ENCODE assay signal across 8 cellular contexts in genomic region chr7:74254858-74255379, GRCh38. TPM values are rescaled to one million over a fixed set of nuclear protein-coding genes. Genes with fewer than 3 reads are reported as not detected.
DNase-seq lines count a peak whose midpoint lies in the region; ATAC-seq, FAIRE-seq and TF ChIP-seq lines count a peak whose summit lies in the region.

No MANE protein-coding gene starts in this region.

- ATAC-seq in HepG2 = no peak

- H3K79me2 ChIP-seq in HepG2 (ENCODE audit: insufficient read depth, low read length) = peaks cover 12% of the 10 kb centered on the region

- H3K4me1 Mint-ChIP-seq in activated naive CD4-positive, alpha-beta T cell treated with anti-CD3 and anti-CD28 coated beads for 36 hours (ENCODE audit: low read depth) = peaks cover 15% of the 10 kb centered on the region

- no peak for TF ChIP-seq CTCF in HepG2 (CRISPR knock-in tag; IDR thresholded peaks at IDR 0.05)
- TF ChIP-seq CTCF in transverse colon (IDR thresholded peaks at IDR 0.05) = no peak

- POLR2A ChIA-PET in HepG2 (lab: Yijun Ruan, JAX) = interaction anchor here (1.0 to 1.9 kb wide), 4 partner anchors 9 to 35 kb away, joined by 3 to 6 read pairs (median 4); no protein-coding TSS in a partner anchor

- peak overlapping the region; percentile 93 for H3K4me2 ChIP-seq in HepG2 (ENCODE audit: low read depth, low read length)

- H3K9ac ChIP-seq in HepG2 (ENCODE audit: insufficient read depth, low read depth, low read length) = peak overlapping the region; percentile 95

- DNase-seq in activated naive CD4-positive, alpha-beta T cell treated with anti-CD3 and anti-CD28 coated beads for 36 hours = no peak
- no peak for DNase-seq in activated naive CD4-positive, alpha-beta T cell treated with Interleukin-2 at 50 U/mL for 16 hours
- DNase-seq in HepG2 (ENCODE audit: low spot score) (no peak), transverse colon (peak; percentile 29), T1000 (lab: John Stamatoyannopoulos, UW) (no peak), AG08395 (ENCODE audit: low spot score) (no peak), EL (no peak)

- TSS peak; percentile 83 for BruUV-seq in HepG2 (replicated peaks; lab: Mats Ljungman, UMichigan)

- peak overlapping the region; percentile 95 for H3K4me3 Mint-ChIP-seq in activated naive CD4-positive, alpha-beta T cell treated with anti-CD3 and anti-CD28 coated beads for 36 hours

- no peak for TF ChIP-seq RAD21 in HepG2 (CRISPR knock-in tag; IDR thresholded peaks at IDR 0.05)

- TF ChIP-seq EP300 in HepG2 (IDR thresholded peaks at IDR 0.05; ENCODE audit: low read depth in 2 of 2, low read length in 2 of 2) = no peak
- no peak for TF ChIP-seq EP300 in HepG2 (CRISPR knock-in tag; IDR thresholded peaks at IDR 0.05; ENCODE audit: borderline replicate concordance)
- TF ChIP-seq EP300 in transverse colon (IDR thresholded peaks at IDR 0.05; ENCODE audit: low read depth) = no peak

- peak overlapping the region; percentile 95 for H3K27ac Mint-ChIP-seq in activated naive CD4-positive, alpha-beta T cell treated with anti-CD3 and anti-CD28 coated beads for 36 hours

- H4K20me1 ChIP-seq in HepG2 (ENCODE audit: insufficient read depth, low read length) = no peaks in the 10 kb centered on the region

- H3K4me3 ChIP-seq in HepG2 (replicated peaks in 1 of 3; ENCODE audit: insufficient read depth in 1 of 3, low read depth in 2 of 3, low read length in 3 of 3) (peak overlapping the region; percentile 83 to 98 (median 83)), transverse colon (peak overlapping the region; percentile 61 to 91 (median 69))

- no peaks in the 10 kb centered on the region; a peak in 1 of 5 replicates for H3K27me3 ChIP-seq in HepG2 (ENCODE audit: control insufficient read depth in 1 of 2, insufficient read depth in 2 of 2, low read length in 2 of 2)
- no peaks in the 10 kb centered on the region for H3K27me3 ChIP-seq in transverse colon

- 12 to 14% (median 12%) methylated on average over 20 of the region's 20 CpGs for WGBS in adipose tissue, 3 donors
- WGBS in HepG2 (ENCODE audit: low lambda C conversion rate) = 9% methylated on average over 20 of the region's 20 CpGs
- WGBS in transverse colon (ENCODE audit: low coverage in 1 of 2), 2 donors = 8% methylated on average over 19 of the region's 20 CpGs; no CpG with 5 or more reads in 1 of the 2 donors

- H3K27ac ChIP-seq in adipose tissue (ENCODE audit: low read depth, low read length) = peak overlapping the region; percentile 29
- H3K27ac ChIP-seq in HepG2 (ENCODE audit: extremely low read length, insufficient read depth, low read length) = peak overlapping the region; percentile 79
- peak overlapping the region; percentile 94 to 99 (median 97) for H3K27ac ChIP-seq in transverse colon

- H3K9me3 ChIP-seq in HepG2 (ENCODE audit: low read length) = no peaks in the 10 kb centered on the region
- H3K9me3 ChIP-seq in transverse colon = no peaks in the 10 kb centered on the region

- peak overlapping the region; percentile 17 for H2AFZ ChIP-seq in HepG2 (ENCODE audit: low read length)

- intact Hi-C loops in activated naive CD4-positive, alpha-beta T cell treated with anti-CD3 and anti-CD28 coated beads for 36 hours (cut with micrococcal nuclease) = loop anchor here (1.0 to 5.0 kb wide), 8 partner anchors 15 to 733 kb away; partner anchors contain the start of genes BAZ1B, EIF4H, GTF2I and LAT2
- intact Hi-C loops in HepG2 (cut with micrococcal nuclease; ENCODE audit: unreplicated experiment) = loop anchor here (5.0 kb wide), 1 partner anchor 37 kb away; no protein-coding TSS in a partner anchor
- intact Hi-C loops in transverse colon (cut with DNase I; ENCODE audit: low total_unique reads) = no loop called here

- FAIRE-seq in HepG2 (lab: Jason Lieb, UNC) = no peak

- CTCF ChIA-PET in activated naive CD4-positive, alpha-beta T cell treated with anti-CD3 and anti-CD28 coated beads for 36 hours (lab: Charles Lee) = interaction anchor here (0.6 kb wide), 1 partner anchor 146 kb away, joined by 3 read pairs; no protein-coding TSS in a partner anchor
- CTCF ChIA-PET in HepG2 (lab: Yijun Ruan, JAX; ENCODE audit: low intra/inter-chr PET ratio, low total read pairs) = no interaction called here

- in situ Hi-C loops in HepG2 (cut with HindIII; ENCODE audit: extremely low pct_ligation_motif_present, low pct_unique_long_range_greater_than_20kb) (no loop called here), transverse colon (cut with MboI; ENCODE audit: low pct_ligation_motif_present in 1 of 4, low pct_unique_long_range_greater_than_20kb in 1 of 4, low sequenced_read_pairs in 3 of 4) (no loop called here)

- peaks cover 21% of the 10 kb centered on the region for H3K36me3 Mint-ChIP-seq in activated naive CD4-positive, alpha-beta T cell treated with anti-CD3 and anti-CD28 coated beads for 36 hours (ENCODE audit: low read depth)

- H3K4me1 ChIP-seq in HepG2 (ENCODE audit: insufficient read depth, low read length) (peaks cover 61% of the 10 kb centered on the region), transverse colon (peaks cover 6 to 35% (median 22%) of the 10 kb centered on the region in 4 donors)

- H3K9me3 Mint-ChIP-seq in activated naive CD4-positive, alpha-beta T cell treated with anti-CD3 and anti-CD28 coated beads for 36 hours = no peaks in the 10 kb centered on the region

- no peaks in the 10 kb centered on the region for H3K27me3 Mint-ChIP-seq in activated naive CD4-positive, alpha-beta T cell treated with anti-CD3 and anti-CD28 coated beads for 36 hours (ENCODE audit: low read depth)

- TF ChIP-seq POLR2A in HepG2 (IDR thresholded peaks at IDR 0.05; ENCODE audit: insufficient read depth in 1 of 2, low read depth in 2 of 2, low read length in 2 of 2) (no peak), transverse colon (IDR thresholded peaks at IDR 0.05) (no peak)

- peaks cover 2 to 12% of the 10 kb centered on the region in 2 experiments; a peak in 3 of 5 replicates for H3K36me3 ChIP-seq in HepG2 (replicated peaks in 1 of 2; ENCODE audit: control insufficient read depth in 1 of 2, insufficient read depth in 2 of 2, low read length in 2 of 2)
- peaks cover 0 to 5% (median 1%) of the 10 kb centered on the region in 4 donors for H3K36me3 ChIP-seq in transverse colon

RNA-seq across cellular contexts. Expression of gene RFC2, which starts 0.7 kb away (rescaled TPM):
- 10 to 100 TPM; 91.5 to 96.0 TPM for total RNA-seq in activated naive CD4-positive, alpha-beta T cell treated with anti-CD3 and anti-CD28 coated beads for 36 hours
- 10 to 100 TPM; 13.6 to 17.8 (median 14.8) TPM for polyA plus RNA-seq in adipose tissue
- 43.5 and 51.2 TPM in 2 replicates for total RNA-seq in HepG2 (2016; rRNA removed; fragmentation: Illumina TruSeq; extraction: Trizol)
- total RNA-seq in HepG2 (2016; cell fraction: cytosol; rRNA removed; fragmentation: Illumina TruSeq; extraction: Trizol; ENCODE audit: low read depth) = 22.7 TPM in 2 replicates
- total RNA-seq in HepG2 (2016; cell fraction: insoluble cytoplasmic fraction; rRNA removed; fragmentation: Illumina TruSeq; extraction: Trizol) = 44.7 and 55.0 TPM in 2 replicates
- 29.4 and 29.5 TPM in 2 replicates for total RNA-seq in HepG2 (2016; cell fraction: membrane; rRNA removed; fragmentation: Illumina TruSeq; extraction: Trizol)
- total RNA-seq in HepG2 (2016; cell fraction: nucleus; rRNA removed; fragmentation: Illumina TruSeq; extraction: Trizol) = 16.1 and 16.4 TPM in 2 replicates
- 14.2 and 14.6 TPM in 2 replicates for polyA plus RNA-seq in HepG2 (2011; rRNA removed)
- polyA plus RNA-seq in HepG2 (2011; cell fraction: cytosol; rRNA removed) = 12.7 and 17.2 TPM in 2 replicates
- 4.5 TPM in 2 replicates for polyA plus RNA-seq in HepG2 (2011; cell fraction: nucleus; rRNA removed)
- polyA plus RNA-seq in HepG2 (2012) = 8.2 and 15.6 TPM in 2 replicates
- polyA plus RNA-seq in HepG2 (2016; cell fraction: cytosol; fragmentation: Illumina TruSeq; extraction: Trizol; ENCODE audit: low read depth) = 20.5 and 22.0 TPM in 2 replicates
- 64.2 and 73.3 TPM in 2 replicates for polyA plus RNA-seq in HepG2 (2016; cell fraction: insoluble cytoplasmic fraction; fragmentation: Illumina TruSeq; extraction: Trizol; ENCODE audit: low read depth)
- polyA plus RNA-seq in HepG2 (2016; cell fraction: membrane; fragmentation: Illumina TruSeq; extraction: Trizol; ENCODE audit: low read depth) = 28.2 TPM in 2 replicates
- polyA plus RNA-seq in HepG2 (2016; cell fraction: nucleus; fragmentation: Illumina TruSeq; extraction: Trizol; ENCODE audit: insufficient read depth, low read depth) = 27.9 and 32.8 TPM in 2 replicates
- 19.7 and 106 TPM in 2 replicates for polyA minus RNA-seq in HepG2 (2011; rRNA and poly(A)+ RNA removed; ENCODE audit: low replicate concordance)
- polyA minus RNA-seq in HepG2 (2011; cell fraction: cytosol; rRNA and poly(A)+ RNA removed) = 11.3 and 12.6 TPM in 2 replicates
- 9.6 and 11.5 TPM in 2 replicates for polyA minus RNA-seq in HepG2 (2011; cell fraction: nucleus; rRNA and poly(A)+ RNA removed)
- total RNA-seq in transverse colon = 10 to 100 TPM in 2 of 4 donors, 1 to 10 TPM in 2; 6.7 to 17.3 (median 9.3) TPM

RNA-seq across cellular contexts. Expression of gene CLIP2, which starts 34.3 kb away (rescaled TPM):
- 1 to 10 TPM; 1.2 to 1.6 TPM for total RNA-seq in activated naive CD4-positive, alpha-beta T cell treated with anti-CD3 and anti-CD28 coated beads for 36 hours
- 10 to 100 TPM in 1 of 3 donors, 1 to 10 TPM in 2; 7.5 to 15.6 (median 9.4) TPM for polyA plus RNA-seq in adipose tissue
- total RNA-seq in HepG2 (2016; rRNA removed; fragmentation: Illumina TruSeq; extraction: Trizol) = 13.6 and 17.4 TPM in 2 replicates
- 7.5 and 7.6 TPM in 2 replicates for total RNA-seq in HepG2 (2016; cell fraction: cytosol; rRNA removed; fragmentation: Illumina TruSeq; extraction: Trizol; ENCODE audit: low read depth)
- total RNA-seq in HepG2 (2016; cell fraction: insoluble cytoplasmic fraction; rRNA removed; fragmentation: Illumina TruSeq; extraction: Trizol) = 10.6 and 19.9 TPM in 2 replicates
- 9.6 and 10.3 TPM in 2 replicates for total RNA-seq in HepG2 (2016; cell fraction: membrane; rRNA removed; fragmentation: Illumina TruSeq; extraction: Trizol)
- total RNA-seq in HepG2 (2016; cell fraction: nucleus; rRNA removed; fragmentation: Illumina TruSeq; extraction: Trizol) = 15.2 and 16.4 TPM in 2 replicates
- 6.5 and 9.2 TPM in 2 replicates for polyA plus RNA-seq in HepG2 (2011; rRNA removed)
- 6.5 and 7.4 TPM in 2 replicates for polyA plus RNA-seq in HepG2 (2011; cell fraction: cytosol; rRNA removed)
- 19.0 and 19.1 TPM in 2 replicates for polyA plus RNA-seq in HepG2 (2011; cell fraction: nucleus; rRNA removed)
- 14.2 and 32.5 TPM in 2 replicates for polyA plus RNA-seq in HepG2 (2012)
- 1.6 and 1.8 TPM in 2 replicates for polyA plus RNA-seq in HepG2 (2016; cell fraction: cytosol; fragmentation: Illumina TruSeq; extraction: Trizol; ENCODE audit: low read depth)
- polyA plus RNA-seq in HepG2 (2016; cell fraction: insoluble cytoplasmic fraction; fragmentation: Illumina TruSeq; extraction: Trizol; ENCODE audit: low read depth) = 10.0 and 13.1 TPM in 2 replicates
- 4.5 and 5.2 TPM in 2 replicates for polyA plus RNA-seq in HepG2 (2016; cell fraction: membrane; fragmentation: Illumina TruSeq; extraction: Trizol; ENCODE audit: low read depth)
- 22.6 and 24.8 TPM in 2 replicates for polyA plus RNA-seq in HepG2 (2016; cell fraction: nucleus; fragmentation: Illumina TruSeq; extraction: Trizol; ENCODE audit: insufficient read depth, low read depth)
- polyA minus RNA-seq in HepG2 (2011; rRNA and poly(A)+ RNA removed; ENCODE audit: low replicate concordance) = 2.9 and 19.1 TPM in 2 replicates
- 9.1 and 11.1 TPM in 2 replicates for polyA minus RNA-seq in HepG2 (2011; cell fraction: cytosol; rRNA and poly(A)+ RNA removed)
- 14.3 and 17.3 TPM in 2 replicates for polyA minus RNA-seq in HepG2 (2011; cell fraction: nucleus; rRNA and poly(A)+ RNA removed)
- total RNA-seq in transverse colon = 100 to 1,000 TPM in 3 of 4 donors, 10 to 100 TPM in 1; 84.5 to 157 (median 111) TPM

RNA-seq across cellular contexts. Expression of gene LAT2, which starts 45.1 kb away (rescaled TPM):
- total RNA-seq in activated naive CD4-positive, alpha-beta T cell treated with anti-CD3 and anti-CD28 coated beads for 36 hours = 1 to 10 TPM; 2.4 to 2.6 TPM
- polyA plus RNA-seq in adipose tissue (10 to 100 TPM in 2 of 3 donors, 1 to 10 TPM in 1; 2.3 to 14.0 (median 12.4) TPM), HepG2 (2011; rRNA removed) (0.75 and 0.95 TPM in 2 replicates)
- total RNA-seq in HepG2 (2016; rRNA removed; fragmentation: Illumina TruSeq; extraction: Trizol) (0.83 and 1.00 TPM in 2 replicates), transverse colon (10 to 100 TPM in 1 of 4 donors, 1 to 10 TPM in 1, not detected in 2; 2.3 to 12.7 TPM)
- 0.18 and 0.20 TPM in 2 replicates for total RNA-seq in HepG2 (2016; cell fraction: cytosol; rRNA removed; fragmentation: Illumina TruSeq; extraction: Trizol; ENCODE audit: low read depth)
- 0.93 and 0.97 TPM in 2 replicates for total RNA-seq in HepG2 (2016; cell fraction: insoluble cytoplasmic fraction; rRNA removed; fragmentation: Illumina TruSeq; extraction: Trizol)
- 0.31 and 0.43 TPM in 2 replicates for total RNA-seq in HepG2 (2016; cell fraction: membrane; rRNA removed; fragmentation: Illumina TruSeq; extraction: Trizol)
- 0.44 and 0.78 TPM in 2 replicates for total RNA-seq in HepG2 (2016; cell fraction: nucleus; rRNA removed; fragmentation: Illumina TruSeq; extraction: Trizol)
- 0.67 and 0.77 TPM in 2 replicates for polyA plus RNA-seq in HepG2 (2011; cell fraction: cytosol; rRNA removed)
- polyA plus RNA-seq in HepG2 (2011; cell fraction: nucleus; rRNA removed) = 0.90 and 1.1 TPM in 2 replicates
- 0.32 and 0.43 TPM in 2 replicates for polyA plus RNA-seq in HepG2 (2012)
- 0.17 and 0.32 TPM in 2 replicates for polyA plus RNA-seq in HepG2 (2016; cell fraction: cytosol; fragmentation: Illumina TruSeq; extraction: Trizol; ENCODE audit: low read depth)
- polyA plus RNA-seq in HepG2 (2016; cell fraction: insoluble cytoplasmic fraction; fragmentation: Illumina TruSeq; extraction: Trizol; ENCODE audit: low read depth) = 0.59 and 1.4 TPM in 2 replicates
- polyA plus RNA-seq in HepG2 (2016; cell fraction: membrane; fragmentation: Illumina TruSeq; extraction: Trizol; ENCODE audit: low read depth) = 0.66 and 0.90 TPM in 2 replicates
- polyA plus RNA-seq in HepG2 (2016; cell fraction: nucleus; fragmentation: Illumina TruSeq; extraction: Trizol; ENCODE audit: insufficient read depth, low read depth) = 0.67 and 2.3 TPM in 2 replicates
- 0.62 and 1.2 TPM in 2 replicates for polyA minus RNA-seq in HepG2 (2011; rRNA and poly(A)+ RNA removed; ENCODE audit: low replicate concordance)
- polyA minus RNA-seq in HepG2 (2011; cell fraction: cytosol; rRNA and poly(A)+ RNA removed) = not detected in 2 replicates
- 0.25 TPM in 1 of 2 replicates, not detected in the other for polyA minus RNA-seq in HepG2 (2011; cell fraction: nucleus; rRNA and poly(A)+ RNA removed)

Comparison
In these comparisons a context has a peak if more than half of its experiments do, and no peak if none do; other contexts are left out.
1. H3K27ac ChIP-seq: peak in every context shown above with its lines; median percentile 97 in transverse colon; 79 in HepG2; 29 in adipose tissue.